Comparison of ENCODE assay signal across 23 cellular contexts in the genomic region with DNA sequence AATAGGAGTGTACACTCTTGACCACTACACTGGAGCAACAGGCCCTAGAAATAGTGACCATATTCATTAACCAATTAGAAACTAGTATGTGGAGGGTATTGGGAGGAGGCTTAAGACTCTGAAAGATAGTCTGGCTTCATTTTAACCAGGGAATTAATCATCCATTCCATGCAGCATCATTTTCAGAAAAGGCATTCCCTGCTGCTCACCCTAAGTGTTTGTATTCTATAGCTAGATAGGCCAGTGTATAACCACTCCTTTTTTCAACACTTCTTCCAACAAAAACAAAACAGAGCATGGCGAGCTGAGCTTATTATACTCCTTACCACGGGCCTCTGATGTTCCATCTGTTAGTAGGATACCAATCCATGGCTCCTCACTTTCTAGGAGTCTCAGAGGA.
"Had no signal": no experiment of that assay in that cellular context is flagged by ENCODE, and none has a peak within 500 bp of the region (broad histone marks: within the 10 kb centered on the region; RNA-seq: fewer than 3 reads in every experiment).

No MANE protein-coding gene starts in this region.

- H3K4me1 Mint-ChIP-seq: activated CD4-positive, alpha-beta T cell treated with anti-CD3 and anti-CD28 coated beads, Interleukin-2, amount 10 ng/mL, durations not matched to agents 7 days and 5 days; activated naive CD4-positive, alpha-beta T cell treated with anti-CD3 and anti-CD28 coated beads, Interleukin-2, amount 10 ng/mL, durations not matched to agents 7 days and 5 days; activated naive CD8-positive, alpha-beta T cell treated with anti-CD3 and anti-CD28 coated beads, Interleukin-2, amount 50 U/mL, for 24 hours; natural killer cell had no signal

- H3K27ac Mint-ChIP-seq: activated CD4-positive, alpha-beta T cell treated with anti-CD3 and anti-CD28 coated beads, Interleukin-2, amount 10 ng/mL, durations not matched to agents 7 days and 5 days; activated CD8-positive, alpha-beta T cell treated with anti-CD3 and anti-CD28 coated beads, Interleukin-2, amount 10 ng/mL, durations not matched to agents 7 days and 5 days; activated naive CD4-positive, alpha-beta T cell treated with anti-CD3 and anti-CD28 coated beads, Interleukin-2, amount 10 ng/mL, durations not matched to agents 7 days and 5 days; activated naive CD8-positive, alpha-beta T cell treated with anti-CD3 and anti-CD28 coated beads, Interleukin-2, amount 50 U/mL, for 24 hours; activated T-cell treated with anti-CD3 and anti-CD28 coated beads, Interleukin-2, amount 50 U/mL, for 24 hours; dendritic cell treated with granulocyte-macrophage colony-stimulating factor and Interleukin-4, amounts not matched to agents 40 ng/mL and 50 ng/mL, for 4 days; natural killer cell had no signal

- H3K27me3 Mint-ChIP-seq: activated CD4-positive, alpha-beta T cell treated with anti-CD3 and anti-CD28 coated beads, Interleukin-2, amount 10 ng/mL, durations not matched to agents 7 days and 5 days; activated naive CD8-positive, alpha-beta T cell treated with anti-CD3 and anti-CD28 coated beads, Interleukin-2, amount 50 U/mL, for 24 hours had no signal

- ATAC-seq: activated CD8-positive, alpha-beta T cell treated with anti-CD3 and anti-CD28 coated beads, Interleukin-2, amount 10 ng/mL, durations not matched to agents 7 days and 5 days; activated naive CD8-positive, alpha-beta T cell treated with anti-CD3 and anti-CD28 coated beads, Interleukin-2, amount 50 U/mL, for 24 hours; esophagus mucosa; gastrocnemius medialis; heart left ventricle; left lung; natural killer cell had no signal

- H3K9me3 Mint-ChIP-seq: activated CD4-positive, alpha-beta T cell treated with anti-CD3 and anti-CD28 coated beads, Interleukin-2, amount 10 ng/mL, durations not matched to agents 7 days and 5 days; activated naive CD4-positive, alpha-beta T cell treated with anti-CD3 and anti-CD28 coated beads, Interleukin-2, amount 10 ng/mL, durations not matched to agents 7 days and 5 days; activated naive CD8-positive, alpha-beta T cell treated with anti-CD3 and anti-CD28 coated beads, Interleukin-2, amount 50 U/mL, for 24 hours; activated T-cell treated with anti-CD3 and anti-CD28 coated beads, Interleukin-2, amount 50 U/mL, for 24 hours; dendritic cell treated with granulocyte-macrophage colony-stimulating factor and Interleukin-4, amounts not matched to agents 40 ng/mL and 50 ng/mL, for 4 days; natural killer cell had no signal

- H3K4me3 ChIP-seq: gastrocnemius medialis, heart left ventricle, left lung, tibial artery had no signal

- H3K9me3 ChIP-seq: gastrocnemius medialis, heart left ventricle, left lung, tibial artery had no signal

- H3K36me3 ChIP-seq: gastrocnemius medialis, heart left ventricle, left lung, tibial artery had no signal

- H3K27me3 ChIP-seq: gastrocnemius medialis, heart left ventricle, left lung, tibial artery had no signal

- H3K4me1 ChIP-seq: left lung had no signal

- H3K36me3 Mint-ChIP-seq: activated naive CD4-positive, alpha-beta T cell treated with anti-CD3 and anti-CD28 coated beads, Interleukin-2, amount 10 ng/mL, durations not matched to agents 7 days and 5 days; natural killer cell had no signal

- DNase-seq: activated CD4-positive, alpha-beta T cell treated with anti-CD3 and anti-CD28 coated beads, Interleukin-2, amount 10 ng/mL, durations not matched to agents 7 days and 5 days; activated CD8-positive, alpha-beta T cell treated with anti-CD3 and anti-CD28 coated beads, Interleukin-2, amount 10 ng/mL, durations not matched to agents 7 days and 5 days; activated naive CD4-positive, alpha-beta T cell treated with anti-CD3 and anti-CD28 coated beads, Interleukin-2, amount 10 ng/mL, durations not matched to agents 7 days and 5 days; activated naive CD8-positive, alpha-beta T cell treated with anti-CD3 and anti-CD28 coated beads, Interleukin-2, amount 50 U/mL, for 24 hours; activated T-cell treated with anti-CD3 and anti-CD28 coated beads, Interleukin-2, amount 50 U/mL, for 24 hours; anterior cingulate cortex; cerebellar nuclear complex; effector CD8-positive, alpha-beta T cell; gastrocnemius medialis; heart left ventricle; kidney; left lung; mammary epithelial cell; natural killer cell; nucleus accumbens; posterior cingulate gyrus; stimulated activated CD4-positive, alpha-beta T cell treated with anti-CD3 and anti-CD28 coated beads, Interleukin-12 subunit alpha, Interleukin-12 subunit beta, amount 100 ng/mL, for 4 hours; stimulated activated CD4-positive, alpha-beta T cell treated with anti-CD3 and anti-CD28 coated beads, Interleukin-1b, Interleukin-23, amount 100 ng/mL, for 48 hours; stimulated activated CD8-positive, alpha-beta memory T cell treated with anti-CD3 and anti-CD28 coated beads, Interleukin-4, amount 100 ng/mL, for 48 hours; stimulated activated naive CD4-positive, alpha-beta T cell; tibial artery had no signal

- H3K27ac ChIP-seq: left lung had no signal

- H3K4me3 Mint-ChIP-seq: activated CD4-positive, alpha-beta T cell treated with anti-CD3 and anti-CD28 coated beads, Interleukin-2, amount 10 ng/mL, durations not matched to agents 7 days and 5 days; activated CD8-positive, alpha-beta T cell treated with anti-CD3 and anti-CD28 coated beads, Interleukin-2, amount 10 ng/mL, durations not matched to agents 7 days and 5 days; activated naive CD4-positive, alpha-beta T cell treated with anti-CD3 and anti-CD28 coated beads, Interleukin-2, amount 10 ng/mL, durations not matched to agents 7 days and 5 days; activated naive CD8-positive, alpha-beta T cell treated with anti-CD3 and anti-CD28 coated beads, Interleukin-2, amount 50 U/mL, for 24 hours; activated T-cell treated with anti-CD3 and anti-CD28 coated beads, Interleukin-2, amount 50 U/mL, for 24 hours; dendritic cell treated with granulocyte-macrophage colony-stimulating factor and Interleukin-4, amounts not matched to agents 40 ng/mL and 50 ng/mL, for 4 days; natural killer cell had no signal
